ENCODE assay signal across 15 cellular contexts in the genomic region with DNA sequence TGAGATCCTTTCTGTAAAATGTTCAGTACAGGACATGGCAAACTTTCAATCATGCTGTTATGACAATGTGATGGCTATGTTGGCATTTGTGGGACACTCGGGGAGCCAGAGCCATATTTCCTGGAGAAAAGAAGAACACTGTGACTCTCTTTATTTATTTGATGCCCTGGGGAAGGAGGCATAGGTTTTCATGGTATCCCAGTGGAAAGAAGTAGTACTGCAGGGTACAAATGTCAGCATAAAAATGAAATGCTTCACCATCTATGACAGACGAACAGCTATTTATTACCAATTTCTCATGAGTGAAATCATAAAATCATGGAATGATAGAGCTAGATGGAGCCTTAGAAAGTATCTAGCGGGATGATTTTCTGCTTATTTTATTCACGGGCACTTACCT.
A peak's percentile ranks its signal among the peaks of the same experiment; 100 is the strongest.
DNase-seq lines count a peak whose midpoint lies in the region; ATAC-seq, FAIRE-seq and TF ChIP-seq lines count a peak whose summit lies in the region.
"Had no signal": no experiment of that assay in that cellular context is flagged by ENCODE, and none has a peak within 500 bp of the region (broad histone marks: within the 10 kb centered on the region; RNA-seq: fewer than 3 reads in every experiment).

No MANE protein-coding gene starts in this region.

- no peak for TF ChIP-seq POLR2A in A549 (IDR thresholded peaks at IDR 0.05; ENCODE audit: low read length)

- no peak for TF ChIP-seq EP300 in A549 (IDR thresholded peaks at IDR 0.05)

- no peak overlapping the region for H3K4me2 ChIP-seq in A549
- H3K4me2 ChIP-seq: BLaER1 had no signal

- ATAC-seq in A549 (peak; percentile 62 to 64; a peak in 4 of 6 replicates), GM19351 (IDR thresholded peaks at IDR 0.05; ENCODE audit: unreplicated experiment) (peak; percentile 50), HG03442 (IDR thresholded peaks at IDR 0.05; ENCODE audit: unreplicated experiment) (no peak)

- intact Hi-C loops in activated CD4-positive, alpha-beta T cell treated with anti-CD3 and anti-CD28 coated beads, Interleukin-2, amount 10 ng/mL, durations not matched to agents 24 days and 14 days (cut with micrococcal nuclease) = no loop called here
- intact Hi-C loops in activated naive CD4-positive, alpha-beta T cell treated with anti-CD3 and anti-CD28 coated beads for 36 hours (cut with micrococcal nuclease) = no loop called here

- CTCF ChIA-PET in A549 (lab: Yijun Ruan, JAX) = interaction anchor here (0.7 to 1.3 kb wide), 2 partner anchors 35 to 305 kb away, joined by 3 read pairs; no protein-coding TSS in a partner anchor
- CTCF ChIA-PET in activated naive CD4-positive, alpha-beta T cell treated with anti-CD3 and anti-CD28 coated beads for 36 hours (lab: Charles Lee) = no interaction called here

- DNase-seq in A549 (ENCODE audit: low read depth in 1 of 2, low spot score in 1 of 2) (no peak), SHP77 (lab: John Stamatoyannopoulos, UW) (peak; percentile 31 to 37), fibroblast of villous mesenchyme (ENCODE audit: low read depth) (no peak), RCC 7860 (ENCODE audit: low spot score) (no peak)
- no peak for DNase-seq in activated CD4-positive, alpha-beta T cell treated with anti-CD3 and anti-CD28 coated beads, Interleukin-2, amount 10 ng/mL, durations not matched to agents 24 days and 14 days
- DNase-seq in activated naive CD4-positive, alpha-beta T cell treated with anti-CD3 and anti-CD28 coated beads for 36 hours = no peak
- DNase-seq: activated CD8-positive, alpha-beta memory T cell treated with anti-CD3 and anti-CD28 coated beads for 24 hours; MG63; naive B cell; NCI-H748 treated with DMSO at 0.1 percent for 48 hours; stimulated activated naive CD4-positive, alpha-beta T cell had no signal

- H3K27ac ChIP-seq in A549 = no peak overlapping the region
- H3K27ac ChIP-seq: BLaER1 had no signal

- H3K9me3 Mint-ChIP-seq in activated CD4-positive, alpha-beta T cell treated with anti-CD3 and anti-CD28 coated beads, Interleukin-2, amount 10 ng/mL, durations not matched to agents 24 days and 14 days = no peaks in the 10 kb centered on the region
- peaks cover 3% of the 10 kb centered on the region for H3K9me3 Mint-ChIP-seq in activated naive CD4-positive, alpha-beta T cell treated with anti-CD3 and anti-CD28 coated beads for 36 hours
- H3K9me3 Mint-ChIP-seq: T-helper 1 cell treated with Interleukin-12 subunit alpha and Interleukin-12 subunit beta and Interleukin-4 antibody, amounts not matched to agents 30 μg/mL and 1 μg/mL, for 36 hours had no signal

- TF ChIP-seq CTCF in A549 (IDR thresholded peaks at IDR 0.05) (no peak; the same call in 2 of the 3 replicates), fibroblast of villous mesenchyme (IDR thresholded peaks at IDR 0.05; ENCODE audit: insufficient read depth, low read depth, low read length) (peak; percentile 46)

- no peaks in the 10 kb centered on the region for H3K27me3 Mint-ChIP-seq in activated CD4-positive, alpha-beta T cell treated with anti-CD3 and anti-CD28 coated beads, Interleukin-2, amount 10 ng/mL, durations not matched to agents 24 days and 14 days
- H3K27me3 Mint-ChIP-seq in activated naive CD4-positive, alpha-beta T cell treated with anti-CD3 and anti-CD28 coated beads for 36 hours (ENCODE audit: low read depth) = no peaks in the 10 kb centered on the region
- H3K27me3 Mint-ChIP-seq: naive B cell had no signal

- H3K4me1 ChIP-seq in A549 = peaks cover 9% of the 10 kb centered on the region

- H3K4me3 Mint-ChIP-seq in activated CD4-positive, alpha-beta T cell treated with anti-CD3 and anti-CD28 coated beads, Interleukin-2, amount 10 ng/mL, durations not matched to agents 24 days and 14 days = no peak overlapping the region
- H3K4me3 Mint-ChIP-seq in activated naive CD4-positive, alpha-beta T cell treated with anti-CD3 and anti-CD28 coated beads for 36 hours = no peak overlapping the region
- H3K4me3 Mint-ChIP-seq: naive B cell; T-helper 1 cell treated with Interleukin-12 subunit alpha and Interleukin-12 subunit beta and Interleukin-4 antibody, amounts not matched to agents 30 μg/mL and 1 μg/mL, for 36 hours had no signal

- 47% methylated on average over 4 of the region's 4 CpGs for WGBS in A549 (ENCODE audit: missing lambda C conversion rate)

- TF ChIP-seq RAD21 in A549 (conservative IDR thresholded peaks at IDR 0.05 in 1 of 2, IDR thresholded peaks at IDR 0.05 in 1 of 2) = no peak

- no peaks in the 10 kb centered on the region for H3K9me3 ChIP-seq in A549

- no peaks in the 10 kb centered on the region for H3K36me3 Mint-ChIP-seq in activated CD4-positive, alpha-beta T cell treated with anti-CD3 and anti-CD28 coated beads, Interleukin-2, amount 10 ng/mL, durations not matched to agents 24 days and 14 days (ENCODE audit: low read depth)
- H3K36me3 Mint-ChIP-seq in activated naive CD4-positive, alpha-beta T cell treated with anti-CD3 and anti-CD28 coated beads for 36 hours (ENCODE audit: low read depth) = no peaks in the 10 kb centered on the region
- H3K36me3 Mint-ChIP-seq: naive B cell had no signal

- no peak overlapping the region for H3K4me3 ChIP-seq in A549
- H3K4me3 ChIP-seq in fibroblast of villous mesenchyme (ENCODE audit: low read depth, low read length) = no peak overlapping the region
- H3K4me3 ChIP-seq: BLaER1, MG63 had no signal

- POLR2A ChIA-PET in A549 (lab: Yijun Ruan, JAX) = no interaction called here

- H3K4me1 Mint-ChIP-seq in activated CD4-positive, alpha-beta T cell treated with anti-CD3 and anti-CD28 coated beads, Interleukin-2, amount 10 ng/mL, durations not matched to agents 24 days and 14 days = peaks cover 3% of the 10 kb centered on the region
- H3K4me1 Mint-ChIP-seq in activated naive CD4-positive, alpha-beta T cell treated with anti-CD3 and anti-CD28 coated beads for 36 hours (ENCODE audit: low read depth) = no peaks in the 10 kb centered on the region
- H3K4me1 Mint-ChIP-seq: naive B cell had no signal

- no peak overlapping the region for H3K27ac Mint-ChIP-seq in activated CD4-positive, alpha-beta T cell treated with anti-CD3 and anti-CD28 coated beads, Interleukin-2, amount 10 ng/mL, durations not matched to agents 24 days and 14 days
- H3K27ac Mint-ChIP-seq in activated naive CD4-positive, alpha-beta T cell treated with anti-CD3 and anti-CD28 coated beads for 36 hours = no peak overlapping the region
- H3K27ac Mint-ChIP-seq: naive B cell; T-helper 1 cell treated with Interleukin-12 subunit alpha and Interleukin-12 subunit beta and Interleukin-4 antibody, amounts not matched to agents 30 μg/mL and 1 μg/mL, for 36 hours had no signal

- FAIRE-seq in A549 (lab: Jason Lieb, UNC) = no peak
- no peak for FAIRE-seq in RCC 7860 (lab: Jason Lieb, UNC)

TF ChIP-seq in A549, 52 proteins besides CTCF, POLR2A, EP300 and RAD21:
- TF ChIP-seq CBX8 (IDR thresholded peaks at IDR 0.05) = no peak
- TF ChIP-seq MAZ (IDR thresholded peaks at IDR 0.05; ENCODE audit: borderline replicate concordance, low read depth, low read length) = no peak
- TF ChIP-seq HEYL (CRISPR knock-in tag; IDR thresholded peaks at IDR 0.05) = no peak
- TF ChIP-seq HOXA7 (CRISPR knock-in tag; IDR thresholded peaks at IDR 0.05) = no peak
- TF ChIP-seq ZC3H11A (IDR thresholded peaks at IDR 0.05) = no peak
- no peak for TF ChIP-seq HDAC2 (IDR thresholded peaks at IDR 0.05)
- TF ChIP-seq, protein P1, sequence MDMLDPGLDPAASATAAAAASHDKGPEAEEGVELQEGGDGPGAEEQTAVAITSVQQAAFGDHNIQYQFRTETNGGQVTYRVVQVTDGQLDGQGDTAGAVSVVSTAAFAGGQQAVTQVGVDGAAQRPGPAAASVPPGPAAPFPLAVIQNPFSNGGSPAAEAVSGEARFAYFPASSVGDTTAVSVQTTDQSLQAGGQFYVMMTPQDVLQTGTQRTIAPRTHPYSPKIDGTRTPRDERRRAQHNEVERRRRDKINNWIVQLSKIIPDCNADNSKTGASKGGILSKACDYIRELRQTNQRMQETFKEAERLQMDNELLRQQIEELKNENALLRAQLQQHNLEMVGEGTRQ (IDR thresholded peaks at IDR 0.05) = no peak
- TF ChIP-seq FOXS1 (CRISPR knock-in tag; IDR thresholded peaks at IDR 0.05) = no peak
- no peak for TF ChIP-seq KDM1A (IDR thresholded peaks at IDR 0.05; ENCODE audit: low read depth)
- TF ChIP-seq, protein P2, sequence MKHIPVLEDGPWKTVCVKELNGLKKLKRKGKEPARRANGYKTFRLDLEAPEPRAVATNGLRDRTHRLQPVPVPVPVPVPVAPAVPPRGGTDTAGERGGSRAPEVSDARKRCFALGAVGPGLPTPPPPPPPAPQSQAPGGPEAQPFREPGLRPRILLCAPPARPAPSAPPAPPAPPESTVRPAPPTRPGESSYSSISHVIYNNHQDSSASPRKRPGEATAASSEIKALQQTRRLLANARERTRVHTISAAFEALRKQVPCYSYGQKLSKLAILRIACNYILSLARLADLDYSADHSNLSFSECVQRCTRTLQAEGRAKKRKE (CRISPR knock-in tag; IDR thresholded peaks at IDR 0.05; ENCODE audit: low read depth) = no peak
- no peak for TF ChIP-seq CBX2 (IDR thresholded peaks at IDR 0.05; ENCODE audit: borderline replicate concordance, low read depth)
- TF ChIP-seq, protein P3, sequence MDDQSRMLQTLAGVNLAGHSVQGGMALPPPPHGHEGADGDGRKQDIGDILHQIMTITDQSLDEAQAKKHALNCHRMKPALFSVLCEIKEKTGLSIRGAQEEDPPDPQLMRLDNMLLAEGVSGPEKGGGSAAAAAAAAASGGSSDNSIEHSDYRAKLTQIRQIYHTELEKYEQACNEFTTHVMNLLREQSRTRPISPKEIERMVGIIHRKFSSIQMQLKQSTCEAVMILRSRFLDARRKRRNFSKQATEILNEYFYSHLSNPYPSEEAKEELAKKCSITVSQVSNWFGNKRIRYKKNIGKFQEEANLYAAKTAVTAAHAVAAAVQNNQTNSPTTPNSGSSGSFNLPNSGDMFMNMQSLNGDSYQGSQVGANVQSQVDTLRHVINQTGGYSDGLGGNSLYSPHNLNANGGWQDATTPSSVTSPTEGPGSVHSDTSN (IDR thresholded peaks at IDR 0.05) = no peak

Comparison
In these comparisons a context has a peak if more than half of its experiments do, and no peak if none do; other contexts are left out.
1. DNase-seq: peak in SHP77 (2 of 2); none in A549 (0 of 2), fibroblast of villous mesenchyme (single experiment), activated CD4-positive, alpha-beta T cell treated with anti-CD3 and anti-CD28 coated beads, Interleukin-2, amount 10 ng/mL, durations not matched to agents 24 days and 14 days (single experiment), RCC 7860 (single experiment) and activated naive CD4-positive, alpha-beta T cell treated with anti-CD3 and anti-CD28 coated beads for 36 hours (single experiment).